ENCODE assay signal across 8 cellular contexts in the genomic region with DNA sequence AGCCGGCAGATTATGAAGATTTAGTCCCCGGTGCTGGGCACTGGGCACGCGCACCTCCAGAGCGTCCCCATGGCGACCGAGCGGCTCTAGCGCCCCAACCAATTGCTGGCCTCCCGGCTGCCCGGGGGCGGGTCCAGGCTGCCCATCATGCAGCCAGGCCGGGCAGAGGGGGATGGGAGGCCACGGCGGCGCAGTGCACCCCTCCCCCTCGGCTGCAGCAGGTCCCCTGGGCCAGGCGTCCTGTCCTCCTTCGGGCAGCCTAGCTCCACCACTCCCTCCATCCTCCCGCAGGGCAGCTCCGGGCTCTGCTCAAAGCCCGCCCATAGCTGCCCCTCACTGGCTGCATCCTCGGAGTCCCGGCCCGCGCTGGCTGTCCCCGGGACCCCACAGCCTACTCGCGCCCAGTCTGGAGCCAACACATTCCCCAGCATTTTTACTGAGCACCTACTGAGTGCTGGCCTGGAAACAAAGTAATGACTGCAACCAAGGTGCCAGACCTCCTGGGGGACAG.
DNase-seq lines count a peak whose midpoint lies in the region; TF ChIP-seq lines count a peak whose summit lies in the region.

No MANE protein-coding gene starts in this region.

- H3K27ac ChIP-seq in DOHH2 (ENCODE audit: low read depth, low read length) = no peak overlapping the region
- H3K27ac ChIP-seq in hepatocyte = peak overlapping the region; percentile 91

- H3K4me2 ChIP-seq in DOHH2 (ENCODE audit: low read length) = peak overlapping the region; percentile 79
- peak overlapping the region; percentile 98 for H3K4me2 ChIP-seq in hepatocyte

- no peaks in the 10 kb centered on the region for H3K36me3 ChIP-seq in DOHH2 (ENCODE audit: control insufficient read depth, low read length)
- H3K36me3 ChIP-seq in hepatocyte (replicated peaks; ENCODE audit: insufficient read depth, low read depth) = no peaks in the 10 kb centered on the region

- no peaks in the 10 kb centered on the region for H3K9me2 ChIP-seq in DOHH2 (replicated peaks; ENCODE audit: control insufficient read depth, low read length)
- no peaks in the 10 kb centered on the region for H3K9me2 ChIP-seq in hepatocyte (replicated peaks; ENCODE audit: insufficient read depth)

- H3K79me2 ChIP-seq in DOHH2 (ENCODE audit: control insufficient read depth, low read length) (no peaks in the 10 kb centered on the region), hepatocyte (peaks cover 92% of the 10 kb centered on the region)

- H4K20me1 ChIP-seq in DOHH2 (ENCODE audit: control insufficient read depth, insufficient read depth, low read depth, low read length) (no peaks in the 10 kb centered on the region), hepatocyte (ENCODE audit: insufficient read depth, poor library complexity, severe bottlenecking) (peaks cover 73% of the 10 kb centered on the region)

- H3K4me1 ChIP-seq in DOHH2 (ENCODE audit: control insufficient read depth, low read length) = peaks cover 12% of the 10 kb centered on the region
- peaks cover 23% of the 10 kb centered on the region for H3K4me1 ChIP-seq in hepatocyte (ENCODE audit: insufficient read depth)

- no peaks in the 10 kb centered on the region for H3F3A ChIP-seq in DOHH2 (ENCODE audit: control insufficient read depth, insufficient read depth)

- H3K27me3 ChIP-seq in DOHH2 (ENCODE audit: control insufficient read depth, low read length) (no peaks in the 10 kb centered on the region), hepatocyte (no peaks in the 10 kb centered on the region)

- TF ChIP-seq CTCF in DOHH2 (IDR thresholded peaks at IDR 0.05; ENCODE audit: low read depth, low read length, poor library complexity, severe bottlenecking) = no peak
- no peak for TF ChIP-seq CTCF in LNCaP clone FGC (IDR thresholded peaks at IDR 0.05; ENCODE audit: control insufficient read depth, extremely low read depth, insufficient read depth)
- no peak for TF ChIP-seq CTCF in hepatocyte (IDR thresholded peaks at IDR 0.05; ENCODE audit: poor library complexity)

- DNase-seq in LNCaP clone FGC (ENCODE audit: low read depth) (no peak), amniotic stem cell (lab: John Stamatoyannopoulos, UW) (peak; percentile 54), hepatocyte (ENCODE audit: low spot score) (peak; percentile 93), renal cortical epithelial cell (ENCODE audit: low read depth) (peak; percentile 68), CD1c-positive myeloid dendritic cell (ENCODE audit: extremely low spot score) (no peak), SKM-1 (lab: John Stamatoyannopoulos, UW; ENCODE audit: unreplicated experiment) (no peak), RKO (ENCODE audit: low spot score) (no peak)

- H2AFZ ChIP-seq in hepatocyte = no peak overlapping the region

- peak overlapping the region; percentile 68 for H3K4me3 ChIP-seq in DOHH2 (ENCODE audit: low read length)
- peak overlapping the region; percentile 48 for H3K4me3 ChIP-seq in LNCaP clone FGC (ENCODE audit: low read depth, low read length)
- H3K4me3 ChIP-seq in hepatocyte = peak overlapping the region; percentile 34

- WGBS in hepatocyte (ENCODE audit: low lambda C conversion rate, missing lambda C conversion rate) = 6% methylated on average over 28 of the region's 29 CpGs

- H3K9me3 ChIP-seq in DOHH2 (ENCODE audit: control insufficient read depth, insufficient read depth, low read length) (no peaks in the 10 kb centered on the region), hepatocyte (ENCODE audit: low read depth) (no peaks in the 10 kb centered on the region)

Comparison
In these comparisons a context has a peak if more than half of its experiments do, and no peak if none do; other contexts are left out.
1. DNase-seq: peak in amniotic stem cell (single experiment), hepatocyte (single experiment) and renal cortical epithelial cell (single experiment); none in LNCaP clone FGC (single experiment), CD1c-positive myeloid dendritic cell (single experiment), SKM-1 (single experiment) and RKO (single experiment).
2. Peak in every context shown above with its lines, with median percentiles within 50 percentile points of each other: H3K4me3 ChIP-seq.